Comparison of ENCODE assay signal across 9 cellular contexts in the genomic region with DNA sequence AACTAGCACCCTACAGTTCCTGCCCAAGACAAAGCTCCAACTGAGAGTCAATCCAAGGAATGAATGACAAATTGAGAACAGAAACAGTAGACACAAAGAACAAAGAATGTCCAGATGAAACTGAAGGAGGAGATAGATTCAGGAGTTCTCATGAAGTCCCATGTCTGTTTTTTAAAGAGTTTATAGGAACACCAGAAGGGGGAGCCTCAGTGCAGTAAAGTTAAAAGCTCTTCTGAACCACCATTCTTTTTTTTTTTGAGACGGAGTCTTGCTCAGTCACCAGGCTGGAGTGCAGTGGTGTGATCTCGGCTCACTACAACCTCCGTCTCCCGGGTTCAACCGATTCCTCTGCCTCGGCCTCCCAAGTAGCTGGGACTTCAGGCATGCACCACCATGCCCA.
DNase-seq lines count a peak whose midpoint lies in the region; ATAC-seq and TF ChIP-seq lines count a peak whose summit lies in the region.
"Had no signal": no experiment of that assay in that cellular context is flagged by ENCODE, and none has a peak within 500 bp of the region (broad histone marks: within the 10 kb centered on the region; RNA-seq: fewer than 3 reads in every experiment).

No MANE protein-coding gene starts in this region.

- H2AFZ ChIP-seq in hepatocyte: no peak overlapping the region

- no peaks in the 10 kb centered on the region for H3K9me2 ChIP-seq in hepatocyte (replicated peaks; ENCODE audit: insufficient read depth)

- H4K20me1 ChIP-seq in hepatocyte (ENCODE audit: insufficient read depth, poor library complexity, severe bottlenecking): no peaks in the 10 kb centered on the region

- 45% methylated on average over 6 of the region's 6 CpGs for WGBS in hepatocyte (ENCODE audit: low lambda C conversion rate, missing lambda C conversion rate)
- 65% methylated on average over 6 of the region's 6 CpGs for WGBS in right cardiac atrium

- intact Hi-C loops in right cardiac atrium (cut with DNase I): no loop called here

- H3K36me3 ChIP-seq in BE2C (no peaks in the 10 kb centered on the region), hepatocyte (replicated peaks; ENCODE audit: insufficient read depth, low read depth) (no peaks in the 10 kb centered on the region)

- H3K4me1 ChIP-seq in BE2C: no peaks in the 10 kb centered on the region
- no peaks in the 10 kb centered on the region for H3K4me1 ChIP-seq in hepatocyte (ENCODE audit: insufficient read depth)
- H3K4me1 ChIP-seq in right cardiac atrium (ENCODE audit: control insufficient read depth, insufficient read depth, low read length): no peaks in the 10 kb centered on the region

- no peaks in the 10 kb centered on the region for H3K27me3 ChIP-seq in BE2C
- no peaks in the 10 kb centered on the region for H3K27me3 ChIP-seq in hepatocyte
- H3K27me3 ChIP-seq in right cardiac atrium (ENCODE audit: control insufficient read depth, insufficient read depth): no peaks in the 10 kb centered on the region

- H3K27ac ChIP-seq in hepatocyte: no peak overlapping the region
- H3K27ac ChIP-seq in right cardiac atrium (ENCODE audit: low read length): no peak overlapping the region

- H3K4me3 ChIP-seq in BE2C (ENCODE audit: low read depth, low read length) (no peak overlapping the region), hepatocyte (no peak overlapping the region), right cardiac atrium (ENCODE audit: low read length) (no peak overlapping the region)

- no peaks in the 10 kb centered on the region for H3K79me2 ChIP-seq in hepatocyte

- no peaks in the 10 kb centered on the region for H3K9me3 ChIP-seq in BE2C
- H3K9me3 ChIP-seq in hepatocyte (ENCODE audit: low read depth): no peaks in the 10 kb centered on the region
- H3K9me3 ChIP-seq in right cardiac atrium (ENCODE audit: control insufficient read depth, low read length): no peaks in the 10 kb centered on the region

- ATAC-seq in GM19395 (IDR thresholded peaks at IDR 0.05; ENCODE audit: unreplicated experiment): peak; percentile 71
- no peak for ATAC-seq in GM21619 (IDR thresholded peaks at IDR 0.05; ENCODE audit: unreplicated experiment)
- no peak for ATAC-seq in right cardiac atrium

- DNase-seq in BE2C (peak; percentile 25), RPMI7951 (ENCODE audit: low read depth) (peak; percentile 53), hepatocyte (ENCODE audit: low spot score) (peak; percentile 54), GDM1 (lab: John Stamatoyannopoulos, UW) (no peak), right cardiac atrium (no peak), DMS153 treated with DMSO at 0.1 percent for 48 hours (lab: John Stamatoyannopoulos, UW; ENCODE audit: unreplicated experiment) (no peak)
- DNase-seq: activated B cell treated with CpG ODN at 0.5 μM for 24 hours had no signal

- peak; percentile 53 for TF ChIP-seq CTCF in BE2C (IDR thresholded peaks at IDR 0.05; ENCODE audit: low read depth, low read length)
- TF ChIP-seq CTCF in hepatocyte (IDR thresholded peaks at IDR 0.05; ENCODE audit: poor library complexity): peak; percentile 48

- no peak overlapping the region for H3K4me2 ChIP-seq in hepatocyte

Comparison
In these comparisons a context has a peak if more than half of its experiments do, and no peak if none do; other contexts are left out.
1. DNase-seq: peak in BE2C (single experiment), RPMI7951 (single experiment) and hepatocyte (single experiment); none in GDM1 (single experiment), right cardiac atrium (0 of 3) and DMS153 treated with DMSO at 0.1 percent for 48 hours (single experiment).